In the genomic region with DNA sequence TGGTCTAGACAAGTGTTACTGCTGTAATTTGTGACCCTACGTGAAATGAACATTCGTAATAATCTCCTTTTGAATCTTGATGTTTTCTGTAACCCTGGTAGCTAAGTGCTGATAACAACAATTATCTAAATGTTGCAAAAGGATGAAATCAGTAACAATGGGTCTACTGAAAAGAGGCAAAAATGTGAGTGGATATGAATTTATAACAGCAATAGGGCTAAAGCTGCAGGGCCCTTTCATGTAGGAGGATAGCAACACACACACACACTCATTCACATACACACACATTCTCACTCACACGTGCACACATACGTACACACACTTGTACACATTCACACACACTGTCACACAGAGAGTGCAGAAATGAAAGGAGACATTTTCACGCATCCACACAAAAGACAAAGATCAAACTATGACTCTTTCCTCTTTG, we compare ENCODE assay signal across 1 cellular context.
A peak's percentile ranks its signal among the peaks of the same experiment; 100 is the strongest.
TF ChIP-seq lines count a peak whose summit lies in the region.

No MANE protein-coding gene starts in this region.

TF ChIP-seq in K562, 482 proteins besides CTCF, POLR2A, EP300 and RAD21 (continued from another document and continues in another):
- TF ChIP-seq, protein P1, sequence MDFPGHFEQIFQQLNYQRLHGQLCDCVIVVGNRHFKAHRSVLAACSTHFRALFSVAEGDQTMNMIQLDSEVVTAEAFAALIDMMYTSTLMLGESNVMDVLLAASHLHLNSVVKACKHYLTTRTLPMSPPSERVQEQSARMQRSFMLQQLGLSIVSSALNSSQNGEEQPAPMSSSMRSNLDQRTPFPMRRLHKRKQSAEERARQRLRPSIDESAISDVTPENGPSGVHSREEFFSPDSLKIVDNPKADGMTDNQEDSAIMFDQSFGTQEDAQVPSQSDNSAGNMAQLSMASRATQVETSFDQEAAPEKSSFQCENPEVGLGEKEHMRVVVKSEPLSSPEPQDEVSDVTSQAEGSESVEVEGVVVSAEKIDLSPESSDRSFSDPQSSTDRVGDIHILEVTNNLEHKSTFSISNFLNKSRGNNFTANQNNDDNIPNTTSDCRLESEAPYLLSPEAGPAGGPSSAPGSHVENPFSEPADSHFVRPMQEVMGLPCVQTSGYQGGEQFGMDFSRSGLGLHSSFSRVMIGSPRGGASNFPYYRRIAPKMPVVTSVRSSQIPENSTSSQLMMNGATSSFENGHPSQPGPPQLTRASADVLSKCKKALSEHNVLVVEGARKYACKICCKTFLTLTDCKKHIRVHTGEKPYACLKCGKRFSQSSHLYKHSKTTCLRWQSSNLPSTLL (IDR thresholded peaks at IDR 0.05): no peak
- TF ChIP-seq HEY1 (CRISPR knock-in tag; IDR thresholded peaks at IDR 0.05; ENCODE audit: borderline replicate concordance) (peak; percentile 84; the same call in 1 of the 2 replicates), ZNF324 (CRISPR knock-in tag; IDR thresholded peaks at IDR 0.05) (0 out of 2 replicates have a peak, but pooled peaks have one; percentile 7), ZFPM2 (CRISPR knock-in tag; IDR thresholded peaks at IDR 0.05) (0 out of 2 replicates have a peak, but pooled peaks have one; percentile 41), RBFOX2 (IDR thresholded peaks at IDR 0.05; ENCODE audit: low read depth, low read length) (peak; percentile 71), CBX8 (IDR thresholded peaks at IDR 0.05; ENCODE audit: borderline replicate concordance, extremely low read depth, low read depth, low read length, poor library complexity, severe bottlenecking) (no peak), EZH2 (IDR thresholded peaks at IDR 0.05; ENCODE audit: borderline replicate concordance, low read depth, low read length) (no peak), HMG20A (CRISPR knock-in tag; conservative IDR thresholded peaks at IDR 0.05) (no peak), ZC3H11A (IDR thresholded peaks at IDR 0.05; ENCODE audit: low read depth, low read length) (no peak), DMBX1 (CRISPR knock-in tag; IDR thresholded peaks at IDR 0.05; ENCODE audit: borderline replicate concordance) (peak; percentile 47), HOXB6 (CRISPR knock-in tag; IDR thresholded peaks at IDR 0.05; ENCODE audit: borderline replicate concordance) (peak; percentile 74; the same call in 1 of the 2 replicates), ATF7 (IDR thresholded peaks at IDR 0.05) (no peak), NR2C2 (CRISPR knock-in tag; IDR thresholded peaks at IDR 0.05) (no peak), NR2C2 (tag; IDR thresholded peaks at IDR 0.05) (0 out of 2 replicates have a peak, but pooled peaks have one; percentile 38), SIN3B (IDR thresholded peaks at IDR 0.05; ENCODE audit: low read depth) (no peak), HDAC8 (tag; IDR thresholded peaks at IDR 0.05) (peak; percentile 71; the same call in 1 of the 2 replicates), HSF4 (CRISPR knock-in tag; IDR thresholded peaks at IDR 0.05; ENCODE audit: borderline replicate concordance) (peak; percentile 48; the same call in 1 of the 2 replicates), ZNF347 (CRISPR knock-in tag; IDR thresholded peaks at IDR 0.05; ENCODE audit: low read depth) (no peak), FOXK2 (conservative IDR thresholded peaks at IDR 0.05 in 1 of 2, IDR thresholded peaks at IDR 0.05 in 1 of 2; ENCODE audit: low read depth in 2 of 2) (no peak; a peak in 1 of 4 replicates), HMG20B (CRISPR knock-in tag; IDR thresholded peaks at IDR 0.05) (0 out of 2 replicates have a peak, but pooled peaks have one; percentile 74), YY1 (IDR thresholded peaks at IDR 0.05; ENCODE audit: borderline replicate concordance in 1 of 3, control insufficient read depth in 1 of 3, extremely low read depth in 1 of 3, insufficient read depth in 3 of 3, insufficient read length in 1 of 3, insufficient replicate concordance in 2 of 3, low read depth in 1 of 3, low read length in 2 of 3) (no peak), KDM2B (CRISPR knock-in tag; IDR thresholded peaks at IDR 0.05) (no peak), NFRKB (IDR thresholded peaks at IDR 0.05; ENCODE audit: low read depth) (peak; percentile 82; the same call in 1 of the 2 replicates), LEF1 (IDR thresholded peaks at IDR 0.05) (0 out of 2 replicates have a peak, but pooled peaks have one; percentile 2), XRCC3 (IDR thresholded peaks at IDR 0.05) (no peak), RBM34 (IDR thresholded peaks at IDR 0.05; ENCODE audit: borderline replicate concordance, insufficient read depth, low read length) (no peak), ZNF384 (IDR thresholded peaks at IDR 0.05; ENCODE audit: low read depth, low read length) (no peak), NCOR1 (IDR thresholded peaks at IDR 0.05) (no peak)
- TF ChIP-seq, protein P2, sequence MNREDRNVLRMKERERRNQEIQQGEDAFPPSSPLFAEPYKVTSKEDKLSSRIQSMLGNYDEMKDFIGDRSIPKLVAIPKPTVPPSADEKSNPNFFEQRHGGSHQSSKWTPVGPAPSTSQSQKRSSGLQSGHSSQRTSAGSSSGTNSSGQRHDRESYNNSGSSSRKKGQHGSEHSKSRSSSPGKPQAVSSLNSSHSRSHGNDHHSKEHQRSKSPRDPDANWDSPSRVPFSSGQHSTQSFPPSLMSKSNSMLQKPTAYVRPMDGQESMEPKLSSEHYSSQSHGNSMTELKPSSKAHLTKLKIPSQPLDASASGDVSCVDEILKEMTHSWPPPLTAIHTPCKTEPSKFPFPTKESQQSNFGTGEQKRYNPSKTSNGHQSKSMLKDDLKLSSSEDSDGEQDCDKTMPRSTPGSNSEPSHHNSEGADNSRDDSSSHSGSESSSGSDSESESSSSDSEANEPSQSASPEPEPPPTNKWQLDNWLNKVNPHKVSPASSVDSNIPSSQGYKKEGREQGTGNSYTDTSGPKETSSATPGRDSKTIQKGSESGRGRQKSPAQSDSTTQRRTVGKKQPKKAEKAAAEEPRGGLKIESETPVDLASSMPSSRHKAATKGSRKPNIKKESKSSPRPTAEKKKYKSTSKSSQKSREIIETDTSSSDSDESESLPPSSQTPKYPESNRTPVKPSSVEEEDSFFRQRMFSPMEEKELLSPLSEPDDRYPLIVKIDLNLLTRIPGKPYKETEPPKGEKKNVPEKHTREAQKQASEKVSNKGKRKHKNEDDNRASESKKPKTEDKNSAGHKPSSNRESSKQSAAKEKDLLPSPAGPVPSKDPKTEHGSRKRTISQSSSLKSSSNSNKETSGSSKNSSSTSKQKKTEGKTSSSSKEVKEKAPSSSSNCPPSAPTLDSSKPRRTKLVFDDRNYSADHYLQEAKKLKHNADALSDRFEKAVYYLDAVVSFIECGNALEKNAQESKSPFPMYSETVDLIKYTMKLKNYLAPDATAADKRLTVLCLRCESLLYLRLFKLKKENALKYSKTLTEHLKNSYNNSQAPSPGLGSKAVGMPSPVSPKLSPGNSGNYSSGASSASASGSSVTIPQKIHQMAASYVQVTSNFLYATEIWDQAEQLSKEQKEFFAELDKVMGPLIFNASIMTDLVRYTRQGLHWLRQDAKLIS (CRISPR knock-in tag; IDR thresholded peaks at IDR 0.05): peak; percentile 69; the same call in 1 of the 2 replicates
- TF ChIP-seq, protein P3, sequence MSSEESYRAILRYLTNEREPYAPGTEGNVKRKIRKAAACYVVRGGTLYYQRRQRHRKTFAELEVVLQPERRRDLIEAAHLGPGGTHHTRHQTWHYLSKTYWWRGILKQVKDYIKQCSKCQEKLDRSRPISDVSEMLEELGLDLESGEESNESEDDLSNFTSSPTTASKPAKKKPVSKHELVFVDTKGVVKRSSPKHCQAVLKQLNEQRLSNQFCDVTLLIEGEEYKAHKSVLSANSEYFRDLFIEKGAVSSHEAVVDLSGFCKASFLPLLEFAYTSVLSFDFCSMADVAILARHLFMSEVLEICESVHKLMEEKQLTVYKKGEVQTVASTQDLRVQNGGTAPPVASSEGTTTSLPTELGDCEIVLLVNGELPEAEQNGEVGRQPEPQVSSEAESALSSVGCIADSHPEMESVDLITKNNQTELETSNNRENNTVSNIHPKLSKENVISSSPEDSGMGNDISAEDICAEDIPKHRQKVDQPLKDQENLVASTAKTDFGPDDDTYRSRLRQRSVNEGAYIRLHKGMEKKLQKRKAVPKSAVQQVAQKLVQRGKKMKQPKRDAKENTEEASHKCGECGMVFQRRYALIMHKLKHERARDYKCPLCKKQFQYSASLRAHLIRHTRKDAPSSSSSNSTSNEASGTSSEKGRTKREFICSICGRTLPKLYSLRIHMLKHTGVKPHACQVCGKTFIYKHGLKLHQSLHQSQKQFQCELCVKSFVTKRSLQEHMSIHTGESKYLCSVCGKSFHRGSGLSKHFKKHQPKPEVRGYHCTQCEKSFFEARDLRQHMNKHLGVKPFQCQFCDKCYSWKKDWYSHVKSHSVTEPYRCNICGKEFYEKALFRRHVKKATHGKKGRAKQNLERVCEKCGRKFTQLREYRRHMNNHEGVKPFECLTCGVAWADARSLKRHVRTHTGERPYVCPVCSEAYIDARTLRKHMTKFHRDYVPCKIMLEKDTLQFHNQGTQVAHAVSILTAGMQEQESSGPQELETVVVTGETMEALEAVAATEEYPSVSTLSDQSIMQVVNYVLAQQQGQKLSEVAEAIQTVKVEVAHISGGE (CRISPR knock-in tag; IDR thresholded peaks at IDR 0.05): no peak
- TF ChIP-seq, protein P4, sequence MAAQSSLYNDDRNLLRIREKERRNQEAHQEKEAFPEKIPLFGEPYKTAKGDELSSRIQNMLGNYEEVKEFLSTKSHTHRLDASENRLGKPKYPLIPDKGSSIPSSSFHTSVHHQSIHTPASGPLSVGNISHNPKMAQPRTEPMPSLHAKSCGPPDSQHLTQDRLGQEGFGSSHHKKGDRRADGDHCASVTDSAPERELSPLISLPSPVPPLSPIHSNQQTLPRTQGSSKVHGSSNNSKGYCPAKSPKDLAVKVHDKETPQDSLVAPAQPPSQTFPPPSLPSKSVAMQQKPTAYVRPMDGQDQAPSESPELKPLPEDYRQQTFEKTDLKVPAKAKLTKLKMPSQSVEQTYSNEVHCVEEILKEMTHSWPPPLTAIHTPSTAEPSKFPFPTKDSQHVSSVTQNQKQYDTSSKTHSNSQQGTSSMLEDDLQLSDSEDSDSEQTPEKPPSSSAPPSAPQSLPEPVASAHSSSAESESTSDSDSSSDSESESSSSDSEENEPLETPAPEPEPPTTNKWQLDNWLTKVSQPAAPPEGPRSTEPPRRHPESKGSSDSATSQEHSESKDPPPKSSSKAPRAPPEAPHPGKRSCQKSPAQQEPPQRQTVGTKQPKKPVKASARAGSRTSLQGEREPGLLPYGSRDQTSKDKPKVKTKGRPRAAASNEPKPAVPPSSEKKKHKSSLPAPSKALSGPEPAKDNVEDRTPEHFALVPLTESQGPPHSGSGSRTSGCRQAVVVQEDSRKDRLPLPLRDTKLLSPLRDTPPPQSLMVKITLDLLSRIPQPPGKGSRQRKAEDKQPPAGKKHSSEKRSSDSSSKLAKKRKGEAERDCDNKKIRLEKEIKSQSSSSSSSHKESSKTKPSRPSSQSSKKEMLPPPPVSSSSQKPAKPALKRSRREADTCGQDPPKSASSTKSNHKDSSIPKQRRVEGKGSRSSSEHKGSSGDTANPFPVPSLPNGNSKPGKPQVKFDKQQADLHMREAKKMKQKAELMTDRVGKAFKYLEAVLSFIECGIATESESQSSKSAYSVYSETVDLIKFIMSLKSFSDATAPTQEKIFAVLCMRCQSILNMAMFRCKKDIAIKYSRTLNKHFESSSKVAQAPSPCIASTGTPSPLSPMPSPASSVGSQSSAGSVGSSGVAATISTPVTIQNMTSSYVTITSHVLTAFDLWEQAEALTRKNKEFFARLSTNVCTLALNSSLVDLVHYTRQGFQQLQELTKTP (IDR thresholded peaks at IDR 0.05; ENCODE audit: low read depth in 1 of 2, partially characterized antibody in 2 of 2): peak in 1 of 2 experiments; percentile 52
- TF ChIP-seq, protein P5, sequence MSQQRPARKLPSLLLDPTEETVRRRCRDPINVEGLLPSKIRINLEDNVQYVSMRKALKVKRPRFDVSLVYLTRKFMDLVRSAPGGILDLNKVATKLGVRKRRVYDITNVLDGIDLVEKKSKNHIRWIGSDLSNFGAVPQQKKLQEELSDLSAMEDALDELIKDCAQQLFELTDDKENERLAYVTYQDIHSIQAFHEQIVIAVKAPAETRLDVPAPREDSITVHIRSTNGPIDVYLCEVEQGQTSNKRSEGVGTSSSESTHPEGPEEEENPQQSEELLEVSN (IDR thresholded peaks at IDR 0.05; ENCODE audit: borderline replicate concordance in 1 of 2, extremely low read depth in 1 of 2, insufficient read depth in 1 of 2, insufficient read length in 1 of 2, low read depth in 1 of 2, low read length in 1 of 2, poor library complexity in 1 of 2, severe bottlenecking in 1 of 2): no peak
- TF ChIP-seq, protein P6, sequence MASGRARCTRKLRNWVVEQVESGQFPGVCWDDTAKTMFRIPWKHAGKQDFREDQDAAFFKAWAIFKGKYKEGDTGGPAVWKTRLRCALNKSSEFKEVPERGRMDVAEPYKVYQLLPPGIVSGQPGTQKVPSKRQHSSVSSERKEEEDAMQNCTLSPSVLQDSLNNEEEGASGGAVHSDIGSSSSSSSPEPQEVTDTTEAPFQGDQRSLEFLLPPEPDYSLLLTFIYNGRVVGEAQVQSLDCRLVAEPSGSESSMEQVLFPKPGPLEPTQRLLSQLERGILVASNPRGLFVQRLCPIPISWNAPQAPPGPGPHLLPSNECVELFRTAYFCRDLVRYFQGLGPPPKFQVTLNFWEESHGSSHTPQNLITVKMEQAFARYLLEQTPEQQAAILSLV (tag; IDR thresholded peaks at IDR 0.05): no peak
- TF ChIP-seq, protein P7, sequence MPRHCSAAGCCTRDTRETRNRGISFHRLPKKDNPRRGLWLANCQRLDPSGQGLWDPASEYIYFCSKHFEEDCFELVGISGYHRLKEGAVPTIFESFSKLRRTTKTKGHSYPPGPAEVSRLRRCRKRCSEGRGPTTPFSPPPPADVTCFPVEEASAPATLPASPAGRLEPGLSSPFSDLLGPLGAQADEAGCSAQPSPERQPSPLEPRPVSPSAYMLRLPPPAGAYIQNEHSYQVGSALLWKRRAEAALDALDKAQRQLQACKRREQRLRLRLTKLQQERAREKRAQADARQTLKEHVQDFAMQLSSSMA (CRISPR knock-in tag; IDR thresholded peaks at IDR 0.05): peak; percentile 81; the same call in 1 of the 2 replicates
- TF ChIP-seq, protein P8, sequence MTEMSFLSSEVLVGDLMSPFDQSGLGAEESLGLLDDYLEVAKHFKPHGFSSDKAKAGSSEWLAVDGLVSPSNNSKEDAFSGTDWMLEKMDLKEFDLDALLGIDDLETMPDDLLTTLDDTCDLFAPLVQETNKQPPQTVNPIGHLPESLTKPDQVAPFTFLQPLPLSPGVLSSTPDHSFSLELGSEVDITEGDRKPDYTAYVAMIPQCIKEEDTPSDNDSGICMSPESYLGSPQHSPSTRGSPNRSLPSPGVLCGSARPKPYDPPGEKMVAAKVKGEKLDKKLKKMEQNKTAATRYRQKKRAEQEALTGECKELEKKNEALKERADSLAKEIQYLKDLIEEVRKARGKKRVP (CRISPR knock-in tag; IDR thresholded peaks at IDR 0.05): peak; percentile 6; the same call in 1 of the 2 replicates
- TF ChIP-seq, protein P9, sequence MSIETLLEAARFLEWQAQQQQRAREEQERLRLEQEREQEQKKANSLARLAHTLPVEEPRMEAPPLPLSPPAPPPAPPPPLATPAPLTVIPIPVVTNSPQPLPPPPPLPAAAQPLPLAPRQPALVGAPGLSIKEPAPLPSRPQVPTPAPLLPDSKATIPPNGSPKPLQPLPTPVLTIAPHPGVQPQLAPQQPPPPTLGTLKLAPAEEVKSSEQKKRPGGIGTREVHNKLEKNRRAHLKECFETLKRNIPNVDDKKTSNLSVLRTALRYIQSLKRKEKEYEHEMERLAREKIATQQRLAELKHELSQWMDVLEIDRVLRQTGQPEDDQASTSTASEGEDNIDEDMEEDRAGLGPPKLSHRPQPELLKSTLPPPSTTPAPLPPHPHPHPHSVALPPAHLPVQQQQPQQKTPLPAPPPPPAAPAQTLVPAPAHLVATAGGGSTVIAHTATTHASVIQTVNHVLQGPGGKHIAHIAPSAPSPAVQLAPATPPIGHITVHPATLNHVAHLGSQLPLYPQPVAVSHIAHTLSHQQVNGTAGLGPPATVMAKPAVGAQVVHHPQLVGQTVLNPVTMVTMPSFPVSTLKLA (conservative IDR thresholded peaks at IDR 0.05): no peak
- TF ChIP-seq, protein P10, sequence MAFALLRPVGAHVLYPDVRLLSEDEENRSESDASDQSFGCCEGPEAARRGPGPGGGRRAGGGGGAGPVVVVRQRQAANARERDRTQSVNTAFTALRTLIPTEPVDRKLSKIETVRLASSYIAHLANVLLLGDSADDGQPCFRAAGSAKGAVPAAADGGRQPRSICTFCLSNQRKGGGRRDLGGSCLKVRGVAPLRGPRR (CRISPR knock-in tag; IDR thresholded peaks at IDR 0.05): peak; percentile 35; the same call in 1 of the 2 replicates
